Comparison of ENCODE assay signal across 18 cellular contexts in the genomic region with DNA sequence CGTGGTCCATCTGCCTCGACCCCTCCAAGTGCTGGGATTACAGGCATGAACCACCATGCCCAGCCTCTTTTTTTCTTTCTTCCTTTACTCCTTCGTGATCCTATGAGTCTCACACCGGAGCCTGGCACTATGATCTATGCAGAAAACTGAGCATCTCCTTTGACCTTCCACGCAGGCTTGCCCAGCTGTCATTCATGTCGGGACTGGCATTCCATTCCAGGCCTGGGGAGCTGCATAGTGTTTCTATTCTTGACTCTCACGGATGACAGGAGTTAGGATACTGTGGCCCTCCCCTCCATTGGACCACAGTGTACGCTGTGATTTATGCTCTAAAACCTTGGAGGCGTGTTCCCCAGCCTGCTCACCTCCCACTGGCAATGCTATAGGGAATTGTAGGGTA.
A peak's percentile ranks its signal among the peaks of the same experiment; 100 is the strongest.
DNase-seq lines count a peak whose midpoint lies in the region; ATAC-seq and TF ChIP-seq lines count a peak whose summit lies in the region.
"Had no signal": no experiment of that assay in that cellular context is flagged by ENCODE, and none has a peak within 500 bp of the region (broad histone marks: within the 10 kb centered on the region; RNA-seq: fewer than 3 reads in every experiment).

No MANE protein-coding gene starts in this region.

- no peaks in the 10 kb centered on the region for H3K4me1 Mint-ChIP-seq in activated CD8-positive, alpha-beta memory T cell treated with anti-CD3 and anti-CD28 coated beads, Interleukin-2, amount 10 ng/mL, durations not matched to agents 7 days and 5 days
- no peaks in the 10 kb centered on the region for H3K4me1 Mint-ChIP-seq in HFFc6 (ENCODE audit: low read depth)

- H3K36me3 Mint-ChIP-seq in activated CD8-positive, alpha-beta memory T cell treated with anti-CD3 and anti-CD28 coated beads, Interleukin-2, amount 10 ng/mL, durations not matched to agents 7 days and 5 days, result no peaks in the 10 kb centered on the region
- peaks cover 12% of the 10 kb centered on the region; the same call in 1 of the 2 replicates for H3K36me3 Mint-ChIP-seq in HFFc6 (ENCODE audit: low read depth)

- no peak overlapping the region for H3K27ac Mint-ChIP-seq in activated CD8-positive, alpha-beta memory T cell treated with anti-CD3 and anti-CD28 coated beads, Interleukin-2, amount 10 ng/mL, durations not matched to agents 7 days and 5 days
- no peak overlapping the region for H3K27ac Mint-ChIP-seq in HFFc6

- DNase-seq in activated CD8-positive, alpha-beta memory T cell treated with anti-CD3 and anti-CD28 coated beads, Interleukin-2, amount 50 U/mL, for 48 hours, result peak; percentile 2
- no peak for DNase-seq in activated CD8-positive, alpha-beta memory T cell treated with anti-CD3 and anti-CD28 coated beads, Interleukin-2, amount 10 ng/mL, durations not matched to agents 7 days and 5 days
- peak; percentile 12 for DNase-seq in islet precursor cell
- peak; percentile 19 for DNase-seq in sciatic nerve (ENCODE audit: low spot score)
- peak; percentile 20 for DNase-seq in ureter (ENCODE audit: low spot score)
- DNase-seq in DMS53 treated with DMSO at 0.1 percent for 48 hours (lab: John Stamatoyannopoulos, UW; ENCODE audit: unreplicated experiment), result no peak
- no peak for DNase-seq in stimulated activated naive CD4-positive, alpha-beta T cell (lab: John Stamatoyannopoulos, UW)
- no peak for DNase-seq in HFFc6
- DNase-seq: 8988T, GDM1, GM23248, NCI-H1092 treated with DMSO at 0.1 percent for 48 hours, NCI-H146, NCI-H2029 treated with DMSO at 0.1 percent for 48 hours, NCI-H2171, NCI-H526, PC-3 had no signal

- intact Hi-C loops in sciatic nerve (cut with DNase I), result no loop called here

- H3K9me3 Mint-ChIP-seq in activated CD8-positive, alpha-beta memory T cell treated with anti-CD3 and anti-CD28 coated beads, Interleukin-2, amount 10 ng/mL, durations not matched to agents 7 days and 5 days (ENCODE audit: low read depth), result peaks cover 3% of the 10 kb centered on the region
- peaks cover 91% of the 10 kb centered on the region for H3K9me3 Mint-ChIP-seq in HFFc6

- no peak overlapping the region for H3K4me3 Mint-ChIP-seq in activated CD8-positive, alpha-beta memory T cell treated with anti-CD3 and anti-CD28 coated beads, Interleukin-2, amount 10 ng/mL, durations not matched to agents 7 days and 5 days
- H3K4me3 Mint-ChIP-seq in HFFc6, result no peak overlapping the region

- CTCF ChIA-PET in activated CD8-positive, alpha-beta memory T cell treated with anti-CD3 and anti-CD28 coated beads, Interleukin-2, amount 10 ng/mL, durations not matched to agents 7 days and 5 days (lab: Charles Lee), result no interaction called here

- ATAC-seq in activated CD8-positive, alpha-beta memory T cell treated with anti-CD3 and anti-CD28 coated beads, Interleukin-2, amount 10 ng/mL, durations not matched to agents 7 days and 5 days, result no peak
- ATAC-seq in sciatic nerve, result no peak
- ATAC-seq: K562, PC-3 had no signal

- TF ChIP-seq CTCF in HFFc6 (IDR thresholded peaks at IDR 0.05), result no peak

- H3K27me3 Mint-ChIP-seq in activated CD8-positive, alpha-beta memory T cell treated with anti-CD3 and anti-CD28 coated beads, Interleukin-2, amount 10 ng/mL, durations not matched to agents 7 days and 5 days, result no peaks in the 10 kb centered on the region
- H3K27me3 Mint-ChIP-seq in HFFc6 (ENCODE audit: insufficient read depth), result no peaks in the 10 kb centered on the region; the same call in 1 of the 2 replicates

Comparison
In these comparisons a context has a peak if more than half of its experiments do, and no peak if none do; other contexts are left out.
1. DNase-seq: peak in activated CD8-positive, alpha-beta memory T cell treated with anti-CD3 and anti-CD28 coated beads, Interleukin-2, amount 50 U/mL, for 48 hours (single experiment), islet precursor cell (single experiment), sciatic nerve (single experiment) and ureter (single experiment); none in activated CD8-positive, alpha-beta memory T cell treated with anti-CD3 and anti-CD28 coated beads, Interleukin-2, amount 10 ng/mL, durations not matched to agents 7 days and 5 days (single experiment), DMS53 treated with DMSO at 0.1 percent for 48 hours (single experiment), stimulated activated naive CD4-positive, alpha-beta T cell (0 of 6) and HFFc6 (single experiment).